ENCODE assay signal across 12 cellular contexts in genomic region chr3:23743141-23743784, GRCh38.
DNase-seq lines count a peak whose midpoint lies in the region; ATAC-seq, FAIRE-seq and TF ChIP-seq lines count a peak whose summit lies in the region.
"Had no signal": no experiment of that assay in that cellular context is flagged by ENCODE, and none has a peak within 500 bp of the region (broad histone marks: within the 10 kb centered on the region; RNA-seq: fewer than 3 reads in every experiment).

No MANE protein-coding gene starts in this region.

- no peak for FAIRE-seq in bronchial epithelial cell (lab: Jason Lieb, UNC)

- H3K4me3 ChIP-seq in cardiac muscle cell = peak overlapping the region; percentile 7
- no peak overlapping the region for H3K4me3 ChIP-seq in right cardiac atrium (ENCODE audit: low read length)
- no peak overlapping the region for H3K4me3 ChIP-seq in bronchial epithelial cell (ENCODE audit: low read depth, low read length)
- peak overlapping the region; percentile 3 for H3K4me3 ChIP-seq in lower lobe of right lung

- H3K27ac ChIP-seq in cardiac muscle cell = no peak overlapping the region
- no peak overlapping the region for H3K27ac ChIP-seq in right cardiac atrium (ENCODE audit: low read length)
- H3K27ac ChIP-seq in lower lobe of right lung = no peak overlapping the region
- H3K27ac ChIP-seq: epithelial cell of prostate had no signal

- ATAC-seq in right cardiac atrium (no peak), lower lobe of right lung (peak; percentile 50 to 55)
- no peak for ATAC-seq in activated CD4-positive, CD25-positive, alpha-beta regulatory T cell treated with anti-CD3 and anti-CD28 coated beads, Interleukin-2, amount 50 U/mL, for 24 hours

- H3K27me3 ChIP-seq in cardiac muscle cell (peaks cover 32% of the 10 kb centered on the region), right cardiac atrium (ENCODE audit: control insufficient read depth, insufficient read depth) (no peaks in the 10 kb centered on the region), bronchial epithelial cell (ENCODE audit: control insufficient read depth, insufficient read depth, low read length) (no peaks in the 10 kb centered on the region), lower lobe of right lung (ENCODE audit: low read depth) (no peaks in the 10 kb centered on the region)

- TF ChIP-seq CTCF in cardiac muscle cell (IDR thresholded peaks at IDR 0.05; ENCODE audit: low read depth, low read length) (no peak), bronchial epithelial cell (IDR thresholded peaks at IDR 0.05; ENCODE audit: insufficient read depth, low read length, severe bottlenecking) (peak; percentile 19), lower lobe of right lung (IDR thresholded peaks at IDR 0.05) (no peak)

- 62% methylated on average over 24 of the region's 24 CpGs for WGBS in right cardiac atrium

- H3K9me3 ChIP-seq in cardiac muscle cell (ENCODE audit: low read depth) = no peaks in the 10 kb centered on the region
- no peaks in the 10 kb centered on the region for H3K9me3 ChIP-seq in right cardiac atrium (ENCODE audit: control insufficient read depth, low read length)
- H3K9me3 ChIP-seq in lower lobe of right lung = no peaks in the 10 kb centered on the region

- H3K36me3 ChIP-seq in cardiac muscle cell (no peaks in the 10 kb centered on the region), bronchial epithelial cell (ENCODE audit: control insufficient read depth, insufficient read depth, low read length) (no peaks in the 10 kb centered on the region), lower lobe of right lung (no peaks in the 10 kb centered on the region)

- intact Hi-C loops in right cardiac atrium (cut with DNase I) (no loop called here), lower lobe of right lung (cut with DNase I) (no loop called here)

- DNase-seq in cardiac muscle cell (ENCODE audit: low read depth in 1 of 2, low spot score in 1 of 2) (peak in 1 of 2 donors; percentile 30), right cardiac atrium (no peak), bronchial epithelial cell (ENCODE audit: low read depth) (no peak), lower lobe of right lung (no peak), NOMO-1 treated with DMSO at 0.1 percent for 48 hours (lab: John Stamatoyannopoulos, UW; ENCODE audit: unreplicated experiment) (no peak), occipital lobe (lab: John Stamatoyannopoulos, UW) (no peak)
- no peak for DNase-seq in stimulated activated CD4-positive, alpha-beta T cell treated with anti-CD3 and anti-CD28 coated beads, Interleukin-2, amount 100 ng/mL, for 48 hours
- DNase-seq: activated CD4-positive, alpha-beta T cell treated with anti-CD3 and anti-CD28 coated beads for 4 hours; activated T-cell treated with anti-CD3 and anti-CD28 coated beads, Interleukin-2, amount 50 U/mL, for 1 hour; NCI-H510A treated with DMSO at 0.1 percent for 48 hours had no signal

- peaks cover 5% of the 10 kb centered on the region for H3K4me1 ChIP-seq in cardiac muscle cell (ENCODE audit: low read depth)
- no peaks in the 10 kb centered on the region for H3K4me1 ChIP-seq in right cardiac atrium (ENCODE audit: control insufficient read depth, insufficient read depth, low read length)
- peaks cover 42% of the 10 kb centered on the region for H3K4me1 ChIP-seq in lower lobe of right lung

Comparison
In these comparisons a context has a peak if more than half of its experiments do, and no peak if none do; other contexts are left out.
1. H3K4me3 ChIP-seq: peak in cardiac muscle cell (single experiment) and lower lobe of right lung (single experiment); none in right cardiac atrium (single experiment) and bronchial epithelial cell (single experiment).
2. ATAC-seq: peak in lower lobe of right lung (2 of 2); none in right cardiac atrium (0 of 2) and activated CD4-positive, CD25-positive, alpha-beta regulatory T cell treated with anti-CD3 and anti-CD28 coated beads, Interleukin-2, amount 50 U/mL, for 24 hours (0 of 2).